Comparison of ENCODE assay signal across 21 cellular contexts in the genomic region with DNA sequence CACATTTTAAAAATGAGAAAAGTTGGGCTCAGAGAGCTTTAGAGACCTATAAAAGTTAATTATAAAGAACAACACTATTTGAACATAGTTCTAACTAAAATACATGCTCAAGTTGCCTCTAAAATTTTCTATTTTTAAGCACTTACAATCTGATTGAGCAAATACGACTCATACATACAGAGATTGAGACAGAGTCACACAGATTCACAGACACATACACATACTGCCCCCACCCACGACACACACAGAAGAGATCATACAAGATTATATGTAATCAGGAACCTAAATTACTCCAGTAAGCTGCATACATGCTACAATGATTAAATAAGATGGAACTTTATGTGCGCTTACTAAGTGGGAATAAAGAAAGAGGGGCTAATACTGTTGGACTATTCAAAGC. TPM values are rescaled to one million over a fixed set of nuclear protein-coding genes. Genes with fewer than 3 reads are reported as not detected.
DNase-seq lines count a peak whose midpoint lies in the region; ATAC-seq, FAIRE-seq and TF ChIP-seq lines count a peak whose summit lies in the region.
"Had no signal": no experiment of that assay in that cellular context is flagged by ENCODE, and none has a peak within 500 bp of the region (broad histone marks: within the 10 kb centered on the region; RNA-seq: fewer than 3 reads in every experiment).

No MANE protein-coding gene starts in this region.

- H4K8ac ChIP-seq in mesenchymal stem cell (ENCODE audit: low read length), result no peak overlapping the region

- ATAC-seq in A549 (no peak), GM21737 (IDR thresholded peaks at IDR 0.05; ENCODE audit: unreplicated experiment) (no peak)
- ATAC-seq: HepG2; stimulated activated effector memory CD8-positive, alpha-beta T cell treated with anti-CD3 and anti-CD28 coated beads, Interleukin-12 subunit alpha, Interleukin-12 subunit beta, amount 100 ng/mL, for 72 hours had no signal

- no peaks in the 10 kb centered on the region for H3K27me3 ChIP-seq in bronchial epithelial cell (ENCODE audit: control insufficient read depth, insufficient read depth, low read length)
- H3K27me3 ChIP-seq in mesenchymal stem cell (ENCODE audit: control insufficient read depth in 1 of 2, insufficient read depth in 1 of 2, low read length in 2 of 2), result no peaks in the 10 kb centered on the region
- H3K27me3 ChIP-seq: thyroid gland had no signal

- 48% methylated on average over 3 of the region's 3 CpGs for WGBS in A549 (ENCODE audit: missing lambda C conversion rate)
- WGBS in mesenchymal stem cell, result 85% methylated on average over 2 of the region's 3 CpGs

- no peak overlapping the region for H3K18ac ChIP-seq in mesenchymal stem cell (ENCODE audit: low read depth in 1 of 2, low read length in 2 of 2)

- H2AFZ ChIP-seq in mesenchymal stem cell (ENCODE audit: low read depth, low read length), result no peak overlapping the region

- H2BK5ac ChIP-seq in mesenchymal stem cell (ENCODE audit: low read depth, low read length, poor library complexity, severe bottlenecking), result no peak overlapping the region

- H3K27ac ChIP-seq in A549 (peak overlapping the region; percentile 58 to 66; a peak in 4 of 6 replicates), mesenchymal stem cell (ENCODE audit: low read length, poor library complexity, severe bottlenecking) (peak overlapping the region; percentile 95)
- H3K27ac ChIP-seq: dorsolateral prefrontal cortex, thyroid gland had no signal

- no peak overlapping the region for H3K23ac ChIP-seq in mesenchymal stem cell (ENCODE audit: low read length in 2 of 2)

- no peak overlapping the region for H4K91ac ChIP-seq in mesenchymal stem cell (ENCODE audit: low read length)

- peak in 1 of 2 experiments; percentile 25 for DNase-seq in A549 (ENCODE audit: low read depth in 1 of 2, low spot score in 1 of 2)
- DNase-seq in HT1080 (ENCODE audit: low read depth), result peak; percentile 46
- DNase-seq in bronchial epithelial cell (ENCODE audit: low read depth), result peak; percentile 84
- DNase-seq in mesenchymal stem cell, result peak; percentile 64
- no peak for DNase-seq in NCI-H446 treated with DMSO at 0.1 percent for 48 hours (lab: John Stamatoyannopoulos, UW)
- no peak for DNase-seq in CD1c-positive myeloid dendritic cell (ENCODE audit: extremely low spot score)
- DNase-seq in HEK293T (ENCODE audit: extremely low spot score), result no peak
- DNase-seq: activated B cell treated with CpG ODN at 0.5 μM for 24 hours; activated T-cell treated with anti-CD3 and anti-CD28 coated beads, Interleukin-2, amount 50 U/mL, for 48 hours; CD4-positive, CD25-positive, alpha-beta regulatory T cell; DMS53; dorsolateral prefrontal cortex; erythroblast; head of caudate nucleus; islet precursor cell; NCI-H1930; SHP77; thyroid gland had no signal

- H3K36me3 ChIP-seq in bronchial epithelial cell (ENCODE audit: control insufficient read depth, insufficient read depth, low read length) (no peaks in the 10 kb centered on the region), mesenchymal stem cell (ENCODE audit: control insufficient read depth in 1 of 2, insufficient read depth in 2 of 2, low read depth in 1 of 2, low read length in 2 of 2) (no peaks in the 10 kb centered on the region)
- H3K36me3 ChIP-seq: thyroid gland had no signal

- FAIRE-seq in A549 (lab: Jason Lieb, UNC) (no peak), bronchial epithelial cell (lab: Jason Lieb, UNC) (no peak)
- FAIRE-seq: HepG2 had no signal

- TF ChIP-seq POLR2A in A549 (IDR thresholded peaks at IDR 0.05; ENCODE audit: low read length), result no peak

- H3K9me3 ChIP-seq in A549, result no peaks in the 10 kb centered on the region
- H3K9me3 ChIP-seq in mesenchymal stem cell (ENCODE audit: control insufficient read depth, low read length), result no peaks in the 10 kb centered on the region
- H3K9me3 ChIP-seq: thyroid gland had no signal

- POLR2A ChIA-PET in A549 (lab: Yijun Ruan, JAX) (no interaction called here), HEK293T (lab: Yijun Ruan, JAX) (no interaction called here)

- TF ChIP-seq EP300 in A549 (IDR thresholded peaks at IDR 0.05), result no peak

- no peaks in the 10 kb centered on the region for H3K79me1 ChIP-seq in mesenchymal stem cell (replicated peaks; ENCODE audit: low read length, poor library complexity, severe bottlenecking)

- H3K4me1 ChIP-seq in A549, result peaks cover 38% of the 10 kb centered on the region
- H3K4me1 ChIP-seq in mesenchymal stem cell (ENCODE audit: control insufficient read depth, insufficient read depth, low read depth, low read length), result no peaks in the 10 kb centered on the region

- H2BK15ac ChIP-seq in mesenchymal stem cell (ENCODE audit: low read depth, poor library complexity, severe bottlenecking), result no peak overlapping the region

- H3K14ac ChIP-seq in mesenchymal stem cell (ENCODE audit: low read length in 2 of 2), result no peak overlapping the region

- H3K9ac ChIP-seq in mesenchymal stem cell (ENCODE audit: low read length), result peak overlapping the region; percentile 75

- H2AK5ac ChIP-seq in mesenchymal stem cell (ENCODE audit: low read length, severe bottlenecking), result no peak overlapping the region

- H3K4me2 ChIP-seq in A549, result peak overlapping the region; percentile 74
- no peak overlapping the region for H3K4me2 ChIP-seq in mesenchymal stem cell (ENCODE audit: low read length, poor library complexity, severe bottlenecking)

- H2BK120ac ChIP-seq in mesenchymal stem cell (ENCODE audit: low read depth, low read length), result no peak overlapping the region

- TF ChIP-seq CTCF in A549 (IDR thresholded peaks at IDR 0.05), result no peak
- TF ChIP-seq CTCF in bronchial epithelial cell (IDR thresholded peaks at IDR 0.05; ENCODE audit: insufficient read depth, low read length, severe bottlenecking), result no peak

- H3K4me3 ChIP-seq in A549, result no peak overlapping the region
- no peak overlapping the region for H3K4me3 ChIP-seq in bronchial epithelial cell (ENCODE audit: low read depth, low read length)
- no peak overlapping the region for H3K4me3 ChIP-seq in mesenchymal stem cell (ENCODE audit: insufficient read depth in 1 of 2, low read depth in 1 of 2, low read length in 2 of 2)
- H3K4me3 ChIP-seq: dorsolateral prefrontal cortex, thyroid gland had no signal

- H2BK12ac ChIP-seq in mesenchymal stem cell (ENCODE audit: low read length in 2 of 2), result no peak overlapping the region

- CTCF ChIA-PET in A549 (lab: Yijun Ruan, JAX) (no interaction called here), HEK293T (lab: Yijun Ruan, JAX) (interaction anchor here (0.7 to 1.9 kb wide), 2 partner anchors 12 to 33 kb away, joined by 5 to 9 read pairs; no protein-coding TSS in a partner anchor)

- H3K4ac ChIP-seq in mesenchymal stem cell (ENCODE audit: low read depth in 1 of 2, low read length in 2 of 2), result no peak overlapping the region

- no peak for TF ChIP-seq RAD21 in A549 (conservative IDR thresholded peaks at IDR 0.05 in 1 of 2, IDR thresholded peaks at IDR 0.05 in 1 of 2)

TF ChIP-seq in A549, 52 proteins besides CTCF, POLR2A, EP300 and RAD21:
- no peak for TF ChIP-seq FOSL2 (IDR thresholded peaks at IDR 0.05)
- peak; percentile 31; the same call in 1 of the 2 replicates for TF ChIP-seq FOSL2 (CRISPR knock-in tag; IDR thresholded peaks at IDR 0.05)
- TF ChIP-seq ELK1 (IDR thresholded peaks at IDR 0.05; ENCODE audit: low read depth, low read length), result no peak

TF ChIP-seq in HEK293T, 16 proteins besides CTCF, POLR2A, EP300 and RAD21:
- TF ChIP-seq HDGF (IDR thresholded peaks at IDR 0.05; ENCODE audit: borderline replicate concordance), result no peak
- no peak for TF ChIP-seq FOXK2 (IDR thresholded peaks at IDR 0.05)
- TF ChIP-seq L3MBTL2 (conservative IDR thresholded peaks at IDR 0.05), result no peak

RNA-seq across cellular contexts. Expression of gene ASB5, which starts 2.7 kb away (rescaled TPM):
- polyA plus RNA-seq in A549 (2011; rRNA removed) (not detected in 2 replicates), A549 (2017; fragmentation: RNase III; extraction: RNeasy Plus Mini Kit Qiagen cat#74134 plus additional on column Dnase treatment) (not detected in 3 replicates)
- polyA plus RNA-seq in A549 (2012; cell fraction: cytosol; rRNA removed), result not detected in 2 replicates
- not detected in 2 replicates for polyA plus RNA-seq in A549 (2012; cell fraction: nucleus; rRNA removed)
- 0.08 TPM in 1 of 2 replicates, not detected in the other for polyA minus RNA-seq in A549 (2011; rRNA and poly(A)+ RNA removed)
- total RNA-seq in HT1080 (2014; rRNA removed; shearing (Covaris generic)), result not detected in 2 replicates
- not detected in 2 replicates for polyA plus RNA-seq in HT1080 (2015; cell fraction: cytosol; rRNA removed)
- 0.05 TPM in 1 of 2 replicates, not detected in the other for polyA plus RNA-seq in HT1080 (2015; cell fraction: nucleus; rRNA removed)
- not detected in 2 replicates for total RNA-seq in bronchial epithelial cell
- polyA plus RNA-seq in mesenchymal stem cell (2013, experiment 1 of 2), result 0.03 TPM
- polyA plus RNA-seq in mesenchymal stem cell (2013, experiment 2 of 2), result 0.01 TPM
- total RNA-seq: activated B cell treated with CpG ODN at 0.5 μM for 24 hours; CD4-positive, CD25-positive, alpha-beta regulatory T cell; HepG2 had no signal
- polyA plus RNA-seq: CD4-positive, CD25-positive, alpha-beta regulatory T cell; HepG2 had no signal

RNA-seq across cellular contexts. Expression of gene SPCS3, which starts 48.0 kb away (rescaled TPM):
- polyA plus RNA-seq in A549 (2011; rRNA removed), result 35.7 and 44.5 TPM in 2 replicates
- polyA plus RNA-seq in A549 (2012; cell fraction: cytosol; rRNA removed), result 11.2 and 14.2 TPM in 2 replicates
- polyA plus RNA-seq in A549 (2012; cell fraction: nucleus; rRNA removed), result 10.2 and 11.6 TPM in 2 replicates
- 31.3 to 33.2 TPM (median 32.9 TPM) in 3 replicates for polyA plus RNA-seq in A549 (2017; fragmentation: RNase III; extraction: RNeasy Plus Mini Kit Qiagen cat#74134 plus additional on column Dnase treatment)
- 11.0 and 11.5 TPM in 2 replicates for polyA minus RNA-seq in A549 (2011; rRNA and poly(A)+ RNA removed)
- 90.5 and 124 TPM in 2 replicates for total RNA-seq in HT1080 (2014; rRNA removed; shearing (Covaris generic))
- 102 and 120 TPM in 2 replicates for polyA plus RNA-seq in HT1080 (2015; cell fraction: cytosol; rRNA removed)
- 120 and 124 TPM in 2 replicates for polyA plus RNA-seq in HT1080 (2015; cell fraction: nucleus; rRNA removed)
- 140 and 143 TPM in 2 replicates for total RNA-seq in bronchial epithelial cell
- polyA plus RNA-seq in mesenchymal stem cell (2013, experiment 1 of 2), result 77.8 TPM
- polyA plus RNA-seq in mesenchymal stem cell (2013, experiment 2 of 2), result 81.6 TPM

Comparison
In these comparisons a context has a peak if more than half of its experiments do, and no peak if none do; other contexts are left out.
1. DNase-seq: peak in HT1080 (single experiment), bronchial epithelial cell (single experiment) and mesenchymal stem cell (single experiment); none in NCI-H446 treated with DMSO at 0.1 percent for 48 hours (single experiment), CD1c-positive myeloid dendritic cell (single experiment) and HEK293T (single experiment).